18 cellular contexts compared by ENCODE assay signal in genomic region chr19:15368051-15368632, GRCh38. TPM values are rescaled to one million over a fixed set of nuclear protein-coding genes. Genes with fewer than 3 reads are reported as not detected.
A peak's percentile ranks its signal among the peaks of the same experiment; 100 is the strongest.
DNase-seq lines count a peak whose midpoint lies in the region; ATAC-seq and TF ChIP-seq lines count a peak whose summit lies in the region.
"Had no signal": no experiment of that assay in that cellular context is flagged by ENCODE, and none has a peak within 500 bp of the region (broad histone marks: within the 10 kb centered on the region; RNA-seq: fewer than 3 reads in every experiment).

No MANE protein-coding gene starts in this region.

- no peaks in the 10 kb centered on the region for H3K9me3 ChIP-seq in upper lobe of right lung

- CTCF ChIA-PET in activated CD4-positive, alpha-beta memory T cell treated with anti-CD3 and anti-CD28 coated beads for 36 hours (lab: Charles Lee), result no interaction called here

- ATAC-seq in activated naive CD8-positive, alpha-beta T cell treated with anti-CD3 and anti-CD28 coated beads, Interleukin-2, amount 50 U/mL, for 24 hours, result peak; percentile 8
- ATAC-seq in esophagus mucosa (peak; percentile 21), memory B cell (ENCODE audit: low read depth) (no peak), upper lobe of right lung (peak; percentile 10)
- ATAC-seq: GM23338 had no signal

- peaks cover 5% of the 10 kb centered on the region for H3K4me1 Mint-ChIP-seq in activated naive CD8-positive, alpha-beta T cell treated with anti-CD3 and anti-CD28 coated beads, Interleukin-2, amount 50 U/mL, for 24 hours
- H3K4me1 Mint-ChIP-seq in activated naive CD8-positive, alpha-beta T cell treated with anti-CD3 and anti-CD28 coated beads for 36 hours, result peaks cover 2% of the 10 kb centered on the region
- peaks cover 2% of the 10 kb centered on the region for H3K4me1 Mint-ChIP-seq in memory B cell
- peaks cover 7% of the 10 kb centered on the region for H3K4me1 Mint-ChIP-seq in activated CD4-positive, alpha-beta memory T cell treated with anti-CD3 and anti-CD28 coated beads for 36 hours (ENCODE audit: low read depth)
- H3K4me1 Mint-ChIP-seq: GM23338 had no signal

- H3K36me3 Mint-ChIP-seq in activated naive CD8-positive, alpha-beta T cell treated with anti-CD3 and anti-CD28 coated beads, Interleukin-2, amount 50 U/mL, for 24 hours (ENCODE audit: low read depth), result peaks cover 29% of the 10 kb centered on the region
- H3K36me3 Mint-ChIP-seq in activated naive CD8-positive, alpha-beta T cell treated with anti-CD3 and anti-CD28 coated beads for 36 hours, result peaks cover 23% of the 10 kb centered on the region
- peaks cover 25% of the 10 kb centered on the region for H3K36me3 Mint-ChIP-seq in memory B cell
- peaks cover 35% of the 10 kb centered on the region for H3K36me3 Mint-ChIP-seq in activated CD4-positive, alpha-beta memory T cell treated with anti-CD3 and anti-CD28 coated beads for 36 hours

- POLR2A ChIA-PET in activated CD4-positive, alpha-beta memory T cell treated with anti-CD3 and anti-CD28 coated beads for 36 hours (lab: Charles Lee), result no interaction called here

- peaks cover 92% of the 10 kb centered on the region for H3K36me3 ChIP-seq in upper lobe of right lung

- no peak for TF ChIP-seq CTCF in upper lobe of right lung (IDR thresholded peaks at IDR 0.05)

- intact Hi-C loops in upper lobe of right lung (cut with DNase I), result no loop called here
- intact Hi-C loops in activated CD4-positive, alpha-beta memory T cell treated with anti-CD3 and anti-CD28 coated beads for 36 hours (cut with micrococcal nuclease), result no loop called here

- H3K4me1 ChIP-seq in upper lobe of right lung, result no peaks in the 10 kb centered on the region
- H3K4me1 ChIP-seq: BLaER1 had no signal

- no peak overlapping the region for H3K27ac ChIP-seq in upper lobe of right lung
- H3K27ac ChIP-seq: BLaER1, KMS-11 had no signal

- H3K27ac Mint-ChIP-seq in activated naive CD8-positive, alpha-beta T cell treated with anti-CD3 and anti-CD28 coated beads, Interleukin-2, amount 50 U/mL, for 24 hours, result peak overlapping the region; percentile 11
- no peak overlapping the region for H3K27ac Mint-ChIP-seq in activated naive CD8-positive, alpha-beta T cell treated with anti-CD3 and anti-CD28 coated beads for 36 hours
- peak overlapping the region; percentile 62 for H3K27ac Mint-ChIP-seq in memory B cell
- H3K27ac Mint-ChIP-seq in activated CD4-positive, alpha-beta memory T cell treated with anti-CD3 and anti-CD28 coated beads for 36 hours, result no peak overlapping the region
- H3K27ac Mint-ChIP-seq: GM23338 had no signal

- no peaks in the 10 kb centered on the region for H3K27me3 ChIP-seq in upper lobe of right lung
- H3K27me3 ChIP-seq: BLaER1 had no signal

- no peaks in the 10 kb centered on the region for H3K27me3 Mint-ChIP-seq in activated naive CD8-positive, alpha-beta T cell treated with anti-CD3 and anti-CD28 coated beads, Interleukin-2, amount 50 U/mL, for 24 hours
- H3K27me3 Mint-ChIP-seq in activated naive CD8-positive, alpha-beta T cell treated with anti-CD3 and anti-CD28 coated beads for 36 hours, result no peaks in the 10 kb centered on the region
- H3K27me3 Mint-ChIP-seq in memory B cell, result no peaks in the 10 kb centered on the region
- H3K27me3 Mint-ChIP-seq in activated CD4-positive, alpha-beta memory T cell treated with anti-CD3 and anti-CD28 coated beads for 36 hours, result no peaks in the 10 kb centered on the region
- H3K27me3 Mint-ChIP-seq: CD8-positive, alpha-beta memory T cell had no signal

- H3K9me3 Mint-ChIP-seq in activated naive CD8-positive, alpha-beta T cell treated with anti-CD3 and anti-CD28 coated beads, Interleukin-2, amount 50 U/mL, for 24 hours, result no peaks in the 10 kb centered on the region
- H3K9me3 Mint-ChIP-seq in activated naive CD8-positive, alpha-beta T cell treated with anti-CD3 and anti-CD28 coated beads for 36 hours, result no peaks in the 10 kb centered on the region
- H3K9me3 Mint-ChIP-seq in memory B cell, result no peaks in the 10 kb centered on the region
- H3K9me3 Mint-ChIP-seq in activated CD4-positive, alpha-beta memory T cell treated with anti-CD3 and anti-CD28 coated beads for 36 hours, result no peaks in the 10 kb centered on the region
- H3K9me3 Mint-ChIP-seq: CD8-positive, alpha-beta memory T cell had no signal

- H3K4me3 ChIP-seq in upper lobe of right lung, result no peak overlapping the region
- H3K4me3 ChIP-seq: BLaER1, GM23338 had no signal

- H3K4me3 Mint-ChIP-seq in activated naive CD8-positive, alpha-beta T cell treated with anti-CD3 and anti-CD28 coated beads, Interleukin-2, amount 50 U/mL, for 24 hours, result no peak overlapping the region
- no peak overlapping the region for H3K4me3 Mint-ChIP-seq in activated naive CD8-positive, alpha-beta T cell treated with anti-CD3 and anti-CD28 coated beads for 36 hours
- H3K4me3 Mint-ChIP-seq in memory B cell, result no peak overlapping the region
- no peak overlapping the region for H3K4me3 Mint-ChIP-seq in activated CD4-positive, alpha-beta memory T cell treated with anti-CD3 and anti-CD28 coated beads for 36 hours
- H3K4me3 Mint-ChIP-seq: CD8-positive, alpha-beta memory T cell; GM23338 had no signal

- DNase-seq in activated naive CD8-positive, alpha-beta T cell treated with anti-CD3 and anti-CD28 coated beads, Interleukin-2, amount 50 U/mL, for 24 hours, result no peak
- DNase-seq in activated naive CD8-positive, alpha-beta T cell treated with anti-CD3 and anti-CD28 coated beads for 36 hours, result no peak
- DNase-seq in memory B cell (ENCODE audit: low spot score in 2 of 2) (no peak), upper lobe of right lung (no peak), NAMALWA (ENCODE audit: low spot score) (no peak), HUDEP-2 (lab: John Stamatoyannopoulos, UW; ENCODE audit: unreplicated experiment in 76 of 76) (no peak)
- DNase-seq in activated CD4-positive, alpha-beta memory T cell treated with anti-CD3 and anti-CD28 coated beads for 36 hours, result no peak
- DNase-seq: 8988T; CD8-positive, alpha-beta memory T cell; GDM1; NCI-H1048; NCI-H146; NCI-H2081; NCI-H748 treated with DMSO at 0.1 percent for 48 hours had no signal

RNA-seq across cellular contexts. Expression of gene AKAP8, which starts 11.4 kb away (rescaled TPM):
- total RNA-seq in activated naive CD8-positive, alpha-beta T cell treated with anti-CD3 and anti-CD28 coated beads for 36 hours, result 10 to 100 TPM; 59.4 to 61.2 TPM
- 22.0 TPM for total RNA-seq in esophagus mucosa
- total RNA-seq in upper lobe of right lung, result 31.0 TPM
- total RNA-seq in activated CD4-positive, alpha-beta memory T cell treated with anti-CD3 and anti-CD28 coated beads for 36 hours, result 10 to 100 TPM; 31.5 to 37.2 TPM

RNA-seq across cellular contexts. Expression of gene BRD4, which starts 35.8 kb away (rescaled TPM):
- 100 to 1,000 TPM; 110 to 113 TPM for total RNA-seq in activated naive CD8-positive, alpha-beta T cell treated with anti-CD3 and anti-CD28 coated beads for 36 hours
- total RNA-seq in esophagus mucosa (55.1 TPM), upper lobe of right lung (101 TPM)
- total RNA-seq in activated CD4-positive, alpha-beta memory T cell treated with anti-CD3 and anti-CD28 coated beads for 36 hours, result 100 to 1,000 TPM in 1 of 2 experiments, 10 to 100 TPM in 1; 94.5 to 103 TPM

RNA-seq across cellular contexts. Expression of gene AKAP8L, which starts 50.6 kb away (rescaled TPM):
- total RNA-seq in activated naive CD8-positive, alpha-beta T cell treated with anti-CD3 and anti-CD28 coated beads for 36 hours, result 10 to 100 TPM; 70.6 to 71.6 TPM
- total RNA-seq in esophagus mucosa, result 31.6 TPM
- total RNA-seq in upper lobe of right lung, result 95.5 TPM
- 100 to 1,000 TPM in 1 of 2 experiments, 10 to 100 TPM in 1; 94.2 to 100 TPM for total RNA-seq in activated CD4-positive, alpha-beta memory T cell treated with anti-CD3 and anti-CD28 coated beads for 36 hours

Comparison
In these comparisons a context has a peak if more than half of its experiments do, and no peak if none do; other contexts are left out.
1. H3K27ac Mint-ChIP-seq: peak in activated naive CD8-positive, alpha-beta T cell treated with anti-CD3 and anti-CD28 coated beads, Interleukin-2, amount 50 U/mL, for 24 hours (single experiment) and memory B cell (single experiment); none in activated naive CD8-positive, alpha-beta T cell treated with anti-CD3 and anti-CD28 coated beads for 36 hours (single experiment) and activated CD4-positive, alpha-beta memory T cell treated with anti-CD3 and anti-CD28 coated beads for 36 hours (single experiment).